ENCODE assay signal across 8 cellular contexts in genomic region chr7:94436018-94436604, GRCh38. TPM values are rescaled to one million over a fixed set of nuclear protein-coding genes. Genes with fewer than 3 reads are reported as not detected.
DNase-seq lines count a peak whose midpoint lies in the region; ATAC-seq and TF ChIP-seq lines count a peak whose summit lies in the region.

No MANE protein-coding gene starts in this region.

- DNase-seq in ACHN (peak; percentile 84), NCI-H2029 (lab: John Stamatoyannopoulos, UW) (peak; percentile 37), cerebellum (ENCODE audit: low spot score) (peak; percentile 34), left kidney (ENCODE audit: low read depth, low spot score) (peak; percentile 87)
- peak; percentile 12 for DNase-seq in stimulated activated CD8-positive, alpha-beta memory T cell treated with anti-CD3 and anti-CD28 coated beads, Interleukin-12 subunit alpha, Interleukin-12 subunit beta, amount 100 ng/mL, for 24 hours (ENCODE audit: extremely low read depth)

- H3K27ac ChIP-seq in VCaP: no peak overlapping the region

- in situ Hi-C loops in ACHN (cut with HindIII; ENCODE audit: low pct_ligation_motif_present, low pct_unique_long_range_greater_than_20kb, low sequenced_read_pairs): loop anchor here (25.0 kb wide), 1 partner anchor 1051 kb away; the partner anchor contains the start of gene ASB4

- peak; percentile 95 for ATAC-seq in GM18508 (IDR thresholded peaks at IDR 0.05; ENCODE audit: insufficient read depth, unreplicated experiment)
- peak; percentile 95 for ATAC-seq in HG02943 (IDR thresholded peaks at IDR 0.05; ENCODE audit: low read depth, unreplicated experiment)

- TF ChIP-seq CTCF in VCaP (conservative IDR thresholded peaks at IDR 0.05): peak; percentile 91

RNA-seq across cellular contexts. Expression of gene COL1A2, which starts 41.4 kb away (rescaled TPM):
- 233 TPM for total RNA-seq in cerebellum

Comparison
In these comparisons a context has a peak if more than half of its experiments do, and no peak if none do; other contexts are left out.
1. DNase-seq: peak in every context shown above with its lines; median percentile 87 in left kidney; 84 in ACHN; 37 in NCI-H2029; 34 in cerebellum; 12 in stimulated activated CD8-positive, alpha-beta memory T cell treated with anti-CD3 and anti-CD28 coated beads, Interleukin-12 subunit alpha, Interleukin-12 subunit beta, amount 100 ng/mL, for 24 hours.